10 cellular contexts compared by ENCODE assay signal in genomic region chr17:42273474-42274272, GRCh38. TPM values are rescaled to one million over a fixed set of nuclear protein-coding genes. Genes with fewer than 3 reads are reported as not detected.
A peak's percentile ranks its signal among the peaks of the same experiment; 100 is the strongest.
DNase-seq lines count a peak whose midpoint lies in the region; ATAC-seq and TF ChIP-seq lines count a peak whose summit lies in the region.
"Had no signal": no experiment of that assay in that cellular context is flagged by ENCODE, and none has a peak within 500 bp of the region (broad histone marks: within the 10 kb centered on the region; RNA-seq: fewer than 3 reads in every experiment).

No MANE protein-coding gene starts in this region.

- POLR2A ChIA-PET in Panc1 (lab: Charles Lee), result interaction anchor here (0.5 kb wide), 1 partner anchor 102 kb away, joined by 3 read pairs; no protein-coding TSS in a partner anchor

- H3K27ac Mint-ChIP-seq in activated T-cell treated with anti-CD3 and anti-CD28 coated beads, Interleukin-2, amount 50 U/mL, for 24 hours, result peak overlapping the region; percentile 92
- peak overlapping the region; percentile 94 for H3K27ac Mint-ChIP-seq in stimulated activated effector memory CD8-positive, alpha-beta T cell treated with anti-CD3 and anti-CD28 coated beads, Interleukin-12 subunit alpha, Interleukin-12 subunit beta, amount 100 ng/mL, for 72 hours

- CTCF ChIA-PET in Panc1 (lab: Charles Lee), result no interaction called here

- H3K36me3 ChIP-seq in Panc1 (ENCODE audit: control insufficient read depth, insufficient read depth, low read length) (no peaks in the 10 kb centered on the region; the same call in 1 of the 2 replicates), endocrine pancreas (ENCODE audit: control insufficient read depth, insufficient read depth, low read length) (no peaks in the 10 kb centered on the region)
- H3K36me3 ChIP-seq: thoracic aorta had no signal

- ATAC-seq in Panc1 (no peak), HG02938 (IDR thresholded peaks at IDR 0.05; ENCODE audit: unreplicated experiment) (no peak)
- no peak for ATAC-seq in stimulated activated effector memory CD8-positive, alpha-beta T cell treated with anti-CD3 and anti-CD28 coated beads, Interleukin-12 subunit alpha, Interleukin-12 subunit beta, amount 100 ng/mL, for 72 hours

- no peak overlapping the region for H3K9ac ChIP-seq in endocrine pancreas (ENCODE audit: control insufficient read depth, insufficient read depth, low read length)

- in situ Hi-C loops in Panc1 (cut with HindIII; ENCODE audit: low pct_unique_long_range_greater_than_20kb, low sequenced_read_pairs), result no loop called here

- peaks cover 56% of the 10 kb centered on the region for H3K36me3 Mint-ChIP-seq in activated T-cell treated with anti-CD3 and anti-CD28 coated beads, Interleukin-2, amount 50 U/mL, for 24 hours (ENCODE audit: low read depth)
- H3K36me3 Mint-ChIP-seq in stimulated activated effector memory CD8-positive, alpha-beta T cell treated with anti-CD3 and anti-CD28 coated beads, Interleukin-12 subunit alpha, Interleukin-12 subunit beta, amount 100 ng/mL, for 72 hours, result peaks cover 85% of the 10 kb centered on the region

- H3K4me1 ChIP-seq in Panc1 (ENCODE audit: control insufficient read depth, insufficient read depth, low read length) (peaks cover 47% of the 10 kb centered on the region), endocrine pancreas (ENCODE audit: control insufficient read depth, insufficient read depth, low read length) (peaks cover 27% of the 10 kb centered on the region)

- intact Hi-C loops in Panc1 (cut with micrococcal nuclease; ENCODE audit: unreplicated experiment) (loop anchor here (5.0 kb wide), 1 partner anchor 51 kb away; no protein-coding TSS in a partner anchor), posterior cingulate gyrus (cut with DNase I) (no loop called here)

- TF ChIP-seq CTCF in Panc1 (IDR thresholded peaks at IDR 0.05), result no peak

- H3K27me3 Mint-ChIP-seq in activated T-cell treated with anti-CD3 and anti-CD28 coated beads, Interleukin-2, amount 50 U/mL, for 24 hours, result no peaks in the 10 kb centered on the region

- H3K9me3 ChIP-seq in Panc1 (ENCODE audit: control insufficient read depth, insufficient read depth, low read depth, low read length) (no peaks in the 10 kb centered on the region), endocrine pancreas (ENCODE audit: control insufficient read depth, low read length) (no peaks in the 10 kb centered on the region)
- H3K9me3 ChIP-seq: thoracic aorta had no signal

- H3K9me3 Mint-ChIP-seq in activated T-cell treated with anti-CD3 and anti-CD28 coated beads, Interleukin-2, amount 50 U/mL, for 24 hours, result no peaks in the 10 kb centered on the region
- no peaks in the 10 kb centered on the region for H3K9me3 Mint-ChIP-seq in stimulated activated effector memory CD8-positive, alpha-beta T cell treated with anti-CD3 and anti-CD28 coated beads, Interleukin-12 subunit alpha, Interleukin-12 subunit beta, amount 100 ng/mL, for 72 hours

- peak overlapping the region; percentile 94 for H3K27ac ChIP-seq in Panc1 (ENCODE audit: low read length)
- H3K27ac ChIP-seq: thoracic aorta had no signal

- H3K27me3 ChIP-seq in Panc1 (ENCODE audit: control insufficient read depth, insufficient read depth, low read length) (no peaks in the 10 kb centered on the region), endocrine pancreas (ENCODE audit: control insufficient read depth, insufficient read depth, low read length) (no peaks in the 10 kb centered on the region)
- H3K27me3 ChIP-seq: dorsolateral prefrontal cortex had no signal

- no peak for DNase-seq in activated T-cell treated with anti-CD3 and anti-CD28 coated beads, Interleukin-2, amount 50 U/mL, for 24 hours
- DNase-seq in activated T-cell treated with anti-CD3 and anti-CD28 coated beads for 4 hours, result no peak
- DNase-seq in Panc1 (ENCODE audit: low read depth, low spot score), result no peak
- DNase-seq in stimulated activated effector memory CD8-positive, alpha-beta T cell treated with anti-CD3 and anti-CD28 coated beads, Interleukin-12 subunit alpha, Interleukin-12 subunit beta, amount 100 ng/mL, for 72 hours (ENCODE audit: low spot score in 2 of 2), result no peak
- DNase-seq in anterior cingulate cortex (lab: John Stamatoyannopoulos, UW), result no peak
- no peak for DNase-seq in posterior cingulate gyrus
- DNase-seq: dorsolateral prefrontal cortex had no signal

- H3K4me3 ChIP-seq in Panc1 (ENCODE audit: low read depth in 2 of 2, low read length in 2 of 2) (peak overlapping the region; percentile 55 to 87), endocrine pancreas (ENCODE audit: control insufficient read depth, insufficient read depth, low read length) (peak overlapping the region; percentile 80)

- no TSS peak for BruUV-seq in Panc1 (replicated peaks; lab: Mats Ljungman, UMichigan)

- peaks cover 69% of the 10 kb centered on the region for H3K4me1 Mint-ChIP-seq in activated T-cell treated with anti-CD3 and anti-CD28 coated beads, Interleukin-2, amount 50 U/mL, for 24 hours (ENCODE audit: low read depth)
- H3K4me1 Mint-ChIP-seq in stimulated activated effector memory CD8-positive, alpha-beta T cell treated with anti-CD3 and anti-CD28 coated beads, Interleukin-12 subunit alpha, Interleukin-12 subunit beta, amount 100 ng/mL, for 72 hours, result peaks cover 70% of the 10 kb centered on the region

- peak overlapping the region; percentile 88 for H3K4me3 Mint-ChIP-seq in activated T-cell treated with anti-CD3 and anti-CD28 coated beads, Interleukin-2, amount 50 U/mL, for 24 hours
- H3K4me3 Mint-ChIP-seq in stimulated activated effector memory CD8-positive, alpha-beta T cell treated with anti-CD3 and anti-CD28 coated beads, Interleukin-12 subunit alpha, Interleukin-12 subunit beta, amount 100 ng/mL, for 72 hours, result peak overlapping the region; percentile 91

RNA-seq across cellular contexts. Expression of gene STAT5B, which starts 2.5 kb away (rescaled TPM):
- total RNA-seq in Panc1 (2021; ENCODE audit: unreplicated experiment), result 102 TPM
- polyA plus RNA-seq in Panc1 (2012; ENCODE audit: insufficient read length), result 66.5 TPM

RNA-seq across cellular contexts. Expression of gene STAT5A, which starts 14.6 kb away (rescaled TPM):
- total RNA-seq in Panc1 (2021; ENCODE audit: unreplicated experiment), result 26.7 TPM
- polyA plus RNA-seq in Panc1 (2012; ENCODE audit: insufficient read length), result 37.3 TPM
